10 cellular contexts compared by ENCODE assay signal in genomic region chr18:55275042-55275897, GRCh38.
DNase-seq lines count a peak whose midpoint lies in the region; ATAC-seq and TF ChIP-seq lines count a peak whose summit lies in the region.
"Had no signal": no experiment of that assay in that cellular context is flagged by ENCODE, and none has a peak within 500 bp of the region (broad histone marks: within the 10 kb centered on the region; RNA-seq: fewer than 3 reads in every experiment).

No MANE protein-coding gene starts in this region.

- no peak for ATAC-seq in HG02938 (IDR thresholded peaks at IDR 0.05; ENCODE audit: unreplicated experiment)
- ATAC-seq: T-helper 17 cell had no signal

- no peaks in the 10 kb centered on the region for H3K9me3 Mint-ChIP-seq in IgD-negative memory B cell
- H3K9me3 Mint-ChIP-seq in activated naive CD8-positive, alpha-beta T cell treated with anti-CD3 and anti-CD28 coated beads for 36 hours = no peaks in the 10 kb centered on the region

- WGBS in liver = 68% methylated on average over 5 of the region's 5 CpGs

- no peak overlapping the region for H3K4me3 ChIP-seq in liver (ENCODE audit: low read depth in 1 of 3, low read length in 3 of 3)
- H3K4me3 ChIP-seq: heart left ventricle had no signal

- TF ChIP-seq CTCF in liver (IDR thresholded peaks at IDR 0.05; ENCODE audit: low read depth, low read length, missing input control) = no peak

- peak in 1 of 2 donors; percentile 18 for TF ChIP-seq RAD21 in liver (IDR thresholded peaks at IDR 0.05)

- no peaks in the 10 kb centered on the region for H3K36me3 ChIP-seq in liver (ENCODE audit: control insufficient read depth in 4 of 4, insufficient read depth in 3 of 4, low read depth in 1 of 4, low read length in 3 of 4)

- no peaks in the 10 kb centered on the region for H3K4me1 ChIP-seq in liver (ENCODE audit: control insufficient read depth in 4 of 4, insufficient read depth in 4 of 4, low read length in 3 of 4)

- DNase-seq in CD1c-positive myeloid dendritic cell (ENCODE audit: extremely low spot score) (peak; percentile 31), astrocyte of the hippocampus (ENCODE audit: low read depth, low spot score) (peak; percentile 74), NCI-H1930 (lab: John Stamatoyannopoulos, UW) (no peak), NCI-H345 (lab: John Stamatoyannopoulos, UW) (no peak)
- DNase-seq in activated naive CD8-positive, alpha-beta T cell treated with anti-CD3 and anti-CD28 coated beads for 36 hours = no peak
- DNase-seq: T-helper 17 cell had no signal

- H3K27me3 ChIP-seq in liver (ENCODE audit: control insufficient read depth in 4 of 4, insufficient read depth in 4 of 4, low read length in 3 of 4) = no peaks in the 10 kb centered on the region
- H3K27me3 ChIP-seq: heart left ventricle had no signal

- H3K36me3 Mint-ChIP-seq in IgD-negative memory B cell = peaks cover 22% of the 10 kb centered on the region
- no peaks in the 10 kb centered on the region for H3K36me3 Mint-ChIP-seq in activated naive CD8-positive, alpha-beta T cell treated with anti-CD3 and anti-CD28 coated beads for 36 hours

- peaks cover 21 to 32% (median 30%) of the 10 kb centered on the region in 3 donors for H3K4me1 Mint-ChIP-seq in IgD-negative memory B cell
- H3K4me1 Mint-ChIP-seq in activated naive CD8-positive, alpha-beta T cell treated with anti-CD3 and anti-CD28 coated beads for 36 hours = no peaks in the 10 kb centered on the region
- H3K4me1 Mint-ChIP-seq: T-helper 17 cell had no signal

- H3K4me3 Mint-ChIP-seq in IgD-negative memory B cell = peak overlapping the region in 2 of 4 donors; percentile 15 to 24
- H3K4me3 Mint-ChIP-seq in activated naive CD8-positive, alpha-beta T cell treated with anti-CD3 and anti-CD28 coated beads for 36 hours = no peak overlapping the region
- H3K4me3 Mint-ChIP-seq: T-helper 17 cell had no signal

- H3K27me3 Mint-ChIP-seq in IgD-negative memory B cell = no peaks in the 10 kb centered on the region
- H3K27me3 Mint-ChIP-seq in activated naive CD8-positive, alpha-beta T cell treated with anti-CD3 and anti-CD28 coated beads for 36 hours = no peaks in the 10 kb centered on the region
- H3K27me3 Mint-ChIP-seq: T-helper 17 cell had no signal

- no peak overlapping the region for H3K27ac ChIP-seq in liver (ENCODE audit: low read depth in 1 of 2, low read length in 2 of 2)

- no peaks in the 10 kb centered on the region for H3K9me3 ChIP-seq in liver (ENCODE audit: control insufficient read depth in 4 of 4, low read length in 3 of 4)
- H3K9me3 ChIP-seq: heart left ventricle had no signal

- H3K9ac ChIP-seq in liver (ENCODE audit: low read depth in 1 of 2, low read length in 2 of 2) = no peak overlapping the region

- peak overlapping the region; percentile 41 to 88 (median 66) for H3K27ac Mint-ChIP-seq in IgD-negative memory B cell
- no peak overlapping the region for H3K27ac Mint-ChIP-seq in activated naive CD8-positive, alpha-beta T cell treated with anti-CD3 and anti-CD28 coated beads for 36 hours
- H3K27ac Mint-ChIP-seq: T-helper 17 cell had no signal

TF ChIP-seq in liver, 16 proteins besides CTCF, POLR2A, EP300 and RAD21:
- TF ChIP-seq GABPA (IDR thresholded peaks at IDR 0.05 in 1 of 2, conservative IDR thresholded peaks at IDR 0.05 in 1 of 2) (no peak), JUND (IDR thresholded peaks at IDR 0.05) (peak in 1 of 2 donors; percentile 51), REST (IDR thresholded peaks at IDR 0.05) (peak; percentile 13), HNF4A (conservative IDR thresholded peaks at IDR 0.05) (peak in 1 of 2 donors; percentile 53), NR2F2 (IDR thresholded peaks at IDR 0.05) (no peak)

Comparison
In these comparisons a context has a peak if more than half of its experiments do, and no peak if none do; other contexts are left out.
1. DNase-seq: peak in CD1c-positive myeloid dendritic cell (single experiment) and astrocyte of the hippocampus (single experiment); none in NCI-H1930 (0 of 2), NCI-H345 (single experiment) and activated naive CD8-positive, alpha-beta T cell treated with anti-CD3 and anti-CD28 coated beads for 36 hours (single experiment).